19 cellular contexts compared by ENCODE assay signal in genomic region chr5:136130581-136130980, GRCh38. TPM values are rescaled to one million over a fixed set of nuclear protein-coding genes. Genes with fewer than 3 reads are reported as not detected.
DNase-seq lines count a peak whose midpoint lies in the region; ATAC-seq and TF ChIP-seq lines count a peak whose summit lies in the region.
"Had no signal": no experiment of that assay in that cellular context is flagged by ENCODE, and none has a peak within 500 bp of the region (broad histone marks: within the 10 kb centered on the region; RNA-seq: fewer than 3 reads in every experiment).

No MANE protein-coding gene starts in this region.

- H3K27ac Mint-ChIP-seq in Caco-2 (ENCODE audit: unreplicated experiment) = peak overlapping the region; percentile 41
- peak overlapping the region in 3 of 5 experiments; percentile 5 to 99 (median 46) for H3K27ac Mint-ChIP-seq in brain
- H3K27ac Mint-ChIP-seq in neural crest cell (ENCODE audit: unreplicated experiment) = no peak overlapping the region
- no peak overlapping the region for H3K27ac Mint-ChIP-seq in WTC11
- H3K27ac Mint-ChIP-seq: GM23338 had no signal

- H3K9me3 Mint-ChIP-seq in Caco-2 (ENCODE audit: unreplicated experiment) (no peaks in the 10 kb centered on the region), brain (peaks cover 0 to 6% (median 0%) of the 10 kb centered on the region in 5 experiments), neural crest cell (no peaks in the 10 kb centered on the region), WTC11 (no peaks in the 10 kb centered on the region)
- H3K9me3 Mint-ChIP-seq: GM23338 had no signal

- CTCF ChIA-PET in Caco-2 (lab: Charles Lee) = no interaction called here
- CTCF ChIA-PET in WTC11 (lab: Charles Lee) = no interaction called here

- no peak overlapping the region for H3K4me3 ChIP-seq in Caco-2 (ENCODE audit: low read depth, low read length)
- no peak overlapping the region for H3K4me3 ChIP-seq in tibial artery
- H3K4me3 ChIP-seq: GM23338 had no signal

- intact Hi-C loops in Caco-2 (cut with micrococcal nuclease; ENCODE audit: unreplicated experiment) = no loop called here
- intact Hi-C loops in tibial artery (cut with DNase I; ENCODE audit: low total_unique reads) = loop anchor here (5.0 to 10.0 kb wide), 2 partner anchors 48 to 64 kb away; partner anchors contain the start of gene SMIM32
- intact Hi-C loops in Right ventricle myocardium inferior (cut with DNase I) = no loop called here

- POLR2A ChIA-PET in Caco-2 (lab: Charles Lee) = no interaction called here
- POLR2A ChIA-PET in WTC11 (lab: Charles Lee) = no interaction called here

- H3K4me1 Mint-ChIP-seq in Caco-2 (ENCODE audit: low read depth, unreplicated experiment) = peaks cover 42% of the 10 kb centered on the region
- H3K4me1 Mint-ChIP-seq in brain = peaks cover 55% of the 10 kb centered on the region
- peaks cover 27% of the 10 kb centered on the region for H3K4me1 Mint-ChIP-seq in neural crest cell
- peaks cover 24% of the 10 kb centered on the region for H3K4me1 Mint-ChIP-seq in WTC11

- TF ChIP-seq CTCF in Caco-2 (IDR thresholded peaks at IDR 0.05; ENCODE audit: insufficient read depth in 1 of 2, low read depth in 1 of 2, low read length in 1 of 2, severe bottlenecking in 1 of 2, unreplicated experiment in 1 of 2) (no peak), brain (conservative IDR thresholded peaks at IDR 0.05) (no peak), neural crest cell (conservative IDR thresholded peaks at IDR 0.05) (no peak), tibial artery (IDR thresholded peaks at IDR 0.05) (no peak), WTC11 (IDR thresholded peaks at IDR 0.05) (no peak)

- H3K36me3 ChIP-seq in Caco-2 (ENCODE audit: control insufficient read depth, insufficient read depth, low read length) (no peaks in the 10 kb centered on the region), tibial artery (peaks cover 0 to 4% (median 0%) of the 10 kb centered on the region in 3 donors)

- H3K27me3 ChIP-seq in Caco-2 (replicated peaks; ENCODE audit: control insufficient read depth, insufficient read depth, low read length) = no peaks in the 10 kb centered on the region
- H3K27me3 ChIP-seq in tibial artery = no peaks in the 10 kb centered on the region

- no peak for ATAC-seq in Right ventricle myocardium inferior
- ATAC-seq in GM18907 (IDR thresholded peaks at IDR 0.05; ENCODE audit: unreplicated experiment) = no peak
- ATAC-seq in WTC11 = no peak
- ATAC-seq: GM23338 had no signal

- H3K27me3 Mint-ChIP-seq in Caco-2 (ENCODE audit: insufficient read depth, unreplicated experiment) (no peaks in the 10 kb centered on the region), brain (peaks cover 12% of the 10 kb centered on the region), neural crest cell (ENCODE audit: low read depth) (peaks cover 18% of the 10 kb centered on the region), WTC11 (ENCODE audit: low read depth) (peaks cover 46% of the 10 kb centered on the region)

- H3K4me3 Mint-ChIP-seq in Caco-2 (ENCODE audit: unreplicated experiment) (no peak overlapping the region), brain (peak overlapping the region in 1 of 5 experiments; percentile 71), neural crest cell (peak overlapping the region; percentile 89), WTC11 (no peak overlapping the region)
- H3K4me3 Mint-ChIP-seq: GM23338 had no signal

- H3K4me1 ChIP-seq in Caco-2 (peaks cover 33% of the 10 kb centered on the region), tibial artery (peaks cover 0 to 46% (median 22%) of the 10 kb centered on the region in 4 donors)

- no TSS peak for BruUV-seq in Caco-2 (replicated peaks; lab: Mats Ljungman, UMichigan)

- H3K36me3 Mint-ChIP-seq in Caco-2 (ENCODE audit: insufficient read depth, unreplicated experiment) = peaks cover 18% of the 10 kb centered on the region
- H3K36me3 Mint-ChIP-seq in brain = no peaks in the 10 kb centered on the region
- no peaks in the 10 kb centered on the region for H3K36me3 Mint-ChIP-seq in neural crest cell (ENCODE audit: low read depth)
- H3K36me3 Mint-ChIP-seq in WTC11 = no peaks in the 10 kb centered on the region
- H3K36me3 Mint-ChIP-seq: CD4-positive, alpha-beta memory T cell had no signal

- DNase-seq in Caco-2 = no peak
- DNase-seq in neural crest cell (ENCODE audit: low read depth, low spot score) = no peak
- no peak for DNase-seq in tibial artery
- no peak for DNase-seq in Right ventricle myocardium inferior (ENCODE audit: missing footprints)
- no peak for DNase-seq in WTC11 (ENCODE audit: low spot score)
- no peak for DNase-seq in NCI-H1417 (lab: John Stamatoyannopoulos, UW)
- DNase-seq: ACHN; Calu3; CD4-positive, alpha-beta memory T cell; DMS 273 treated with DMSO at 0.1 percent for 48 hours; DMS53; DND-41; EL; HCEC 1CT had no signal

- H3K27ac ChIP-seq in tibial artery = peak overlapping the region; percentile 90 to 95
- H3K27ac ChIP-seq: C4-2B, HL-60 had no signal

- H3K9me3 ChIP-seq in Caco-2 (no peaks in the 10 kb centered on the region), tibial artery (no peaks in the 10 kb centered on the region)

TF ChIP-seq in WTC11, 78 proteins besides CTCF, POLR2A, EP300 and RAD21:
- TF ChIP-seq, protein P1, sequence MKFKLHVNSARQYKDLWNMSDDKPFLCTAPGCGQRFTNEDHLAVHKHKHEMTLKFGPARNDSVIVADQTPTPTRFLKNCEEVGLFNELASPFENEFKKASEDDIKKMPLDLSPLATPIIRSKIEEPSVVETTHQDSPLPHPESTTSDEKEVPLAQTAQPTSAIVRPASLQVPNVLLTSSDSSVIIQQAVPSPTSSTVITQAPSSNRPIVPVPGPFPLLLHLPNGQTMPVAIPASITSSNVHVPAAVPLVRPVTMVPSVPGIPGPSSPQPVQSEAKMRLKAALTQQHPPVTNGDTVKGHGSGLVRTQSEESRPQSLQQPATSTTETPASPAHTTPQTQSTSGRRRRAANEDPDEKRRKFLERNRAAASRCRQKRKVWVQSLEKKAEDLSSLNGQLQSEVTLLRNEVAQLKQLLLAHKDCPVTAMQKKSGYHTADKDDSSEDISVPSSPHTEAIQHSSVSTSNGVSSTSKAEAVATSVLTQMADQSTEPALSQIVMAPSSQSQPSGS (CRISPR knock-in tag; IDR thresholded peaks at IDR 0.05; ENCODE audit: borderline replicate concordance, low read depth) = no peak
- TF ChIP-seq TCF7 (CRISPR knock-in tag; IDR thresholded peaks at IDR 0.05; ENCODE audit: low read depth) = no peak
- TF ChIP-seq, protein P2, sequence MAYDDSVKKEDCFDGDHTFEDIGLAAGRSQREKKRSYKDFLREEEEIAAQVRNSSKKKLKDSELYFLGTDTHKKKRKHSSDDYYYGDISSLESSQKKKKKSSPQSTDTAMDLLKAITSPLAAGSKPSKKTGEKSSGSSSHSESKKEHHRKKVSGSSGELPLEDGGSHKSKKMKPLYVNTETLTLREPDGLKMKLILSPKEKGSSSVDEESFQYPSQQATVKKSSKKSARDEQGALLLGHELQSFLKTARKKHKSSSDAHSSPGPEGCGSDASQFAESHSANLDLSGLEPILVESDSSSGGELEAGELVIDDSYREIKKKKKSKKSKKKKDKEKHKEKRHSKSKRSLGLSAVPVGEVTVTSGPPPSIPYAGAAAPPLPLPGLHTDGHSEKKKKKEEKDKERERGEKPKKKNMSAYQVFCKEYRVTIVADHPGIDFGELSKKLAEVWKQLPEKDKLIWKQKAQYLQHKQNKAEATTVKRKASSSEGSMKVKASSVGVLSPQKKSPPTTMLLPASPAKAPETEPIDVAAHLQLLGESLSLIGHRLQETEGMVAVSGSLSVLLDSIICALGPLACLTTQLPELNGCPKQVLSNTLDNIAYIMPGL (CRISPR knock-in tag; IDR thresholded peaks at IDR 0.05) = no peak
- TF ChIP-seq GABPB1 (CRISPR knock-in tag; IDR thresholded peaks at IDR 0.05) = no peak

RNA-seq across cellular contexts. Expression of gene SMAD5, which starts 2.1 kb away (rescaled TPM):
- total RNA-seq in Caco-2 (2022) (141 and 142 TPM in 2 replicates), neural crest cell (82.6 TPM in 2 replicates), Right ventricle myocardium inferior (42.0 TPM), WTC11 (2021) (54.9 to 70.3 TPM (median 65.2 TPM) in 3 replicates)
- polyA plus RNA-seq in brain (ENCODE audit: insufficient read depth, low read depth, low replicate concordance) = 12.8 TPM

Comparison
In these comparisons a context has a peak if more than half of its experiments do, and no peak if none do; other contexts are left out.
1. H3K27ac Mint-ChIP-seq: peak in Caco-2 (single experiment) and brain (3 of 5); none in neural crest cell (single experiment) and WTC11 (single experiment).